In genomic region chr2:230864605-230865323, GRCh38 we compare ENCODE assay signal across 8 cellular contexts. TPM values are rescaled to one million over a fixed set of nuclear protein-coding genes. Genes with fewer than 3 reads are reported as not detected.
A peak's percentile ranks its signal among the peaks of the same experiment; 100 is the strongest.
DNase-seq lines count a peak whose midpoint lies in the region; ATAC-seq and TF ChIP-seq lines count a peak whose summit lies in the region.

ITM2C (plus strand) TSS chr2:230864942; CDS start chr2:230865026, 84 bp downstream.

- ATAC-seq in GM21619 (IDR thresholded peaks at IDR 0.05; ENCODE audit: unreplicated experiment) (peak; percentile 71), right cardiac atrium (peak; percentile 79 to 84)

- no peaks in the 10 kb centered on the region for H3K9me2 ChIP-seq in Karpas-422 (replicated peaks; ENCODE audit: insufficient read depth, low read length)

- no peak within 1 kb of the TSS for H3K27ac ChIP-seq in right cardiac atrium (ENCODE audit: low read length)
- no peak within 1 kb of the TSS for H3K27ac ChIP-seq in Karpas-422 (ENCODE audit: low read length)

- DNase-seq in EH (ENCODE audit: low read depth), result peak; percentile 79
- DNase-seq in KG1 (lab: John Stamatoyannopoulos, UW), result peak; percentile 35
- peak; percentile 60 to 77 (median 72) for DNase-seq in T-helper 1 cell
- peak in 44 of 56 donors; percentile 27 to 77 (median 56) for DNase-seq in amygdala (lab: John Stamatoyannopoulos, UW)
- DNase-seq in right cardiac atrium, result peak; percentile 65 to 87 (median 80)
- DNase-seq in retinal pigment epithelial cell (ENCODE audit: low read depth), result no peak
- no peak for DNase-seq in Karpas-422

- no peaks in the 10 kb centered on the region for H3K36me3 ChIP-seq in Karpas-422 (ENCODE audit: insufficient read depth, low read length)

- H3K27me3 ChIP-seq in right cardiac atrium (ENCODE audit: control insufficient read depth, insufficient read depth) (no peaks in the 10 kb centered on the region), Karpas-422 (ENCODE audit: low read length) (no peaks in the 10 kb centered on the region)

- H3K79me2 ChIP-seq in Karpas-422 (ENCODE audit: low read length), result no peaks in the 10 kb centered on the region

- H3K4me1 ChIP-seq in right cardiac atrium (ENCODE audit: control insufficient read depth, insufficient read depth, low read length) (no peaks in the 10 kb centered on the region), Karpas-422 (ENCODE audit: low read length) (peaks cover 27% of the 10 kb centered on the region)

- H3K4me2 ChIP-seq in Karpas-422 (ENCODE audit: low read depth, low read length, poor library complexity, severe bottlenecking), result no peak within 1 kb of the TSS

- intact Hi-C loops in right cardiac atrium (cut with DNase I), result no loop called here

- peak within 1 kb of the TSS; percentile 45 for H3K4me3 ChIP-seq in right cardiac atrium (ENCODE audit: low read length)
- H3K4me3 ChIP-seq in retinal pigment epithelial cell (ENCODE audit: low read length), result peak within 1 kb of the TSS; percentile 64
- H3K4me3 ChIP-seq in Karpas-422 (ENCODE audit: low read length), result no peak within 1 kb of the TSS

- no peaks in the 10 kb centered on the region for H3K9me3 ChIP-seq in right cardiac atrium (ENCODE audit: control insufficient read depth, low read length)
- no peaks in the 10 kb centered on the region for H3K9me3 ChIP-seq in Karpas-422 (ENCODE audit: low read length)

- H3K9ac ChIP-seq in Karpas-422 (ENCODE audit: low read length), result no peak within 1 kb of the TSS

- under 1% methylated on average over 77 of the region's 77 CpGs for WGBS in right cardiac atrium

- peak; percentile 42 for TF ChIP-seq CTCF in retinal pigment epithelial cell (conservative IDR thresholded peaks at IDR 0.05; ENCODE audit: low read depth, low read length)

- no peaks in the 10 kb centered on the region for H4K20me1 ChIP-seq in Karpas-422 (ENCODE audit: insufficient read depth, low read depth, low read length)

- no peak within 1 kb of the TSS for H2AFZ ChIP-seq in Karpas-422 (ENCODE audit: low read length)

RNA-seq across cellular contexts. Expression of gene ITM2C, which starts in this region (rescaled TPM):
- 10 to 100 TPM; 40.5 to 67.0 (median 57.7) TPM for total RNA-seq in right cardiac atrium
- 73.1 TPM for polyA plus RNA-seq in right cardiac atrium
- total RNA-seq in Karpas-422 (2014; rRNA removed; shearing (Covaris generic); ENCODE audit: low replicate concordance), result 0.19 TPM in 1 of 2 replicates, not detected in the other

Comparison
In these comparisons a context has a peak if more than half of its experiments do, and no peak if none do; other contexts are left out.
1. RNA of gene ITM2C (total RNA-seq): 40.5 to 67.0 TPM in right cardiac atrium; 0.19 TPM in Karpas-422; every median in the first group is over 10 times any median in the second.
2. DNase-seq: peak in EH (single experiment), KG1 (single experiment), T-helper 1 cell (5 of 5), amygdala (44 of 56) and right cardiac atrium (3 of 3); none in retinal pigment epithelial cell (single experiment) and Karpas-422 (single experiment).